Comparison of ENCODE assay signal across 4 cellular contexts in the genomic region with DNA sequence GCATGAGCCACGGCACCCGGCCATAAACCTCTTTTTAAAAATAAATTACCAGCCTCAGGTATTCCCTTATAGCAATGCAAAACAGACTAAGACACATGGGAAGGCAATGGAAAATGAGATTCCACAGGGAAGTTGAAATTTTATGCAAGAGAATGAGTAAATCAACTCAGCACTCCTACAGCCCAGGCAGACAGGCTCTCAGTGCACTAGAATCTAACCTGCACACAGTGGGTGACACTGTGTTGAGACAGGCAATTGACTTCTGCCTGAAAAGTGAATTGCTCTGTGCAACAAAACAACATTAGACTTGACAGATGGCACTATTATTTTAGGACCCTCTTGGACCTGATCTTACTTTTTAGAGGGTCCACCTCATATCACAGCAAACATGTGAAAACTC.
"Had no signal": no experiment of that assay in that cellular context is flagged by ENCODE, and none has a peak within 500 bp of the region (broad histone marks: within the 10 kb centered on the region; RNA-seq: fewer than 3 reads in every experiment).

No MANE protein-coding gene starts in this region.

- DNase-seq: H9, HCEC 1CT, IMR-90 had no signal

- H3K4me3 Mint-ChIP-seq: GM23338, H9 had no signal

- H3K27ac Mint-ChIP-seq: GM23338, H9 had no signal

- H3K4me3 ChIP-seq: GM23338 had no signal
